Comparison of ENCODE assay signal across 1 cellular context in the genomic region with DNA sequence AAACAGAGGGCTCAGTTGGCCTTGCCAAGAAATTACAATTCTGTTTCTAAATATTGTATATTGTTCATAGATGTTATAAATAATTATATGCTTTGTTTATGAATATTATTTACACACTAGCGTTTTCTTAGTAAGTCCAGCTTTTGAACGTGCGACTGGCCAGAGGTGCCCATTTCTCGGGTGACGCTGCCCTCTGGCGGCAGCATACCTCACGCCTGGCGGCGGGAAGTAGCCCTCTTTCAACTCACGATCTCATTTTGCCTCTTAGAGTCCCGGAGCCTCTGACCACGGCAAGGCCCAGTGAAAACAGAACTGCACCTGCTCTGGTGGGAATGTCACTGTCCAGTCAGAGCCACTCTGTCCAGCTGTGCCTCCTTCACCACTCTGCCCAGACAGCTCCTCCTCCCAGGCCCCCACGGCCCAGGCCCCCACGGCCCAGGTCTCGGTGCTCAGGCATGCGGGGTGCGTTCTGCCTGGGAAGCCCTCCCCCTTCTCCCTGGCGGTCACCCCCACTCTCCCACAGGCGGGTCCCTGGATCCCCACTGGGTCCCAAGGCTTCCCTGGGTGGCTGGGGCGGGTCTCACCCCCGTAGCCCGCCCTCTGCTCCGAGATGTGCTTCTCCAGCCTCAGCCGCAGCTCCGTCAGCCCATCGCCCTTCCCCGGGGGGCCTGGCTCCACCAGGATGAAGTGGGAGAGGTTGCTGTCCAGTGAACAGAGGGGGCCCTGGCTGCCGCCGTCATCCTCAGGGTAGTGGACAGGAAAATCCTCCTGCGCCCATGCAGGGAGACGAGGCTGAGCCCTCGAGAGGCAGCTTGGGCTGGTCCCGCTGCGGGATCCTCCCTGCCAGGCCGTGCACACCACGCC.
A peak's percentile ranks its signal among the peaks of the same experiment; 100 is the strongest.
TF ChIP-seq lines count a peak whose summit lies in the region.

No MANE protein-coding gene starts in this region.

TF ChIP-seq in K562, 482 proteins besides CTCF, POLR2A, EP300 and RAD21 (continues in another document):
- TF ChIP-seq ETV5 (CRISPR knock-in tag; IDR thresholded peaks at IDR 0.05; ENCODE audit: low read depth) (no peak), ARID1B (IDR thresholded peaks at IDR 0.05) (no peak), RB1 (IDR thresholded peaks at IDR 0.05; ENCODE audit: low read depth) (peak; percentile 74; the same call in 1 of the 2 replicates), PHB (CRISPR knock-in tag; IDR thresholded peaks at IDR 0.05) (no peak), PCBP2 (IDR thresholded peaks at IDR 0.05; ENCODE audit: low read depth, low read length, poor library complexity, severe bottlenecking) (no peak), ZNF324 (CRISPR knock-in tag; IDR thresholded peaks at IDR 0.05) (no peak), MAZ (CRISPR knock-in tag; conservative IDR thresholded peaks at IDR 0.05 in 1 of 2, IDR thresholded peaks at IDR 0.05 in 1 of 2) (peak in 1 of 2 experiments; percentile 21; a peak in 1 of 4 replicates), CREM (IDR thresholded peaks at IDR 0.05; ENCODE audit: low read depth) (no peak), MXD1 (CRISPR knock-in tag; IDR thresholded peaks at IDR 0.05; ENCODE audit: borderline replicate concordance, poor library complexity, severe bottlenecking) (no peak), TFAP4 (CRISPR knock-in tag; IDR thresholded peaks at IDR 0.05; ENCODE audit: borderline replicate concordance) (0 out of 2 replicates have a peak, but pooled peaks have one; percentile 17), BCLAF1 (IDR thresholded peaks at IDR 0.05; ENCODE audit: borderline replicate concordance in 1 of 2, control insufficient read depth in 1 of 2, low read depth in 2 of 2, low read length in 1 of 2) (no peak), SMAD4 (CRISPR knock-in tag; conservative IDR thresholded peaks at IDR 0.05) (no peak), ZKSCAN3 (CRISPR knock-in tag; IDR thresholded peaks at IDR 0.05) (no peak), EGR1 (conservative IDR thresholded peaks at IDR 0.05) (no peak), DDX20 (tag; IDR thresholded peaks at IDR 0.05; ENCODE audit: low read depth) (no peak), BHLHE40 (IDR thresholded peaks at IDR 0.05; ENCODE audit: low read length) (peak; percentile 71), SREBF1 (IDR thresholded peaks at IDR 0.05; ENCODE audit: borderline replicate concordance, low read depth, low read length) (no peak), CCAR2 (IDR thresholded peaks at IDR 0.05; ENCODE audit: low read depth, low read length) (no peak), NR2C2 (CRISPR knock-in tag; IDR thresholded peaks at IDR 0.05) (no peak), NR2C2 (tag; IDR thresholded peaks at IDR 0.05) (no peak), STAG1 (CRISPR knock-in tag; IDR thresholded peaks at IDR 0.05; ENCODE audit: borderline replicate concordance) (peak; percentile 72; the same call in 1 of the 2 replicates), ZNF57 (CRISPR knock-in tag; IDR thresholded peaks at IDR 0.05) (no peak), ZC3H8 (IDR thresholded peaks at IDR 0.05) (no peak), SMC3 (conservative IDR thresholded peaks at IDR 0.05; ENCODE audit: insufficient read depth, low read depth, low read length) (peak; percentile 90), ZBTB43 (CRISPR knock-in tag; IDR thresholded peaks at IDR 0.05) (no peak), ARID2 (IDR thresholded peaks at IDR 0.05) (peak; percentile 93), TFE3 (CRISPR knock-in tag; IDR thresholded peaks at IDR 0.05) (no peak), CREB1 (IDR thresholded peaks at IDR 0.05) (no peak), CREB1 (CRISPR knock-in tag; IDR thresholded peaks at IDR 0.05) (no peak), NFE2L1 (tag; IDR thresholded peaks at IDR 0.05; ENCODE audit: borderline replicate concordance, low read depth) (no peak), C11orf30 (IDR thresholded peaks at IDR 0.05; ENCODE audit: low read depth) (no peak), YY1 (IDR thresholded peaks at IDR 0.05; ENCODE audit: borderline replicate concordance in 1 of 3, control insufficient read depth in 1 of 3, extremely low read depth in 1 of 3, insufficient read depth in 3 of 3, insufficient read length in 1 of 3, insufficient replicate concordance in 2 of 3, low read depth in 1 of 3, low read length in 2 of 3) (no peak), DPF2 (IDR thresholded peaks at IDR 0.05) (no peak), ZNF354B (CRISPR knock-in tag; IDR thresholded peaks at IDR 0.05) (no peak), PURB (CRISPR knock-in tag; IDR thresholded peaks at IDR 0.05; ENCODE audit: low read depth) (no peak), POLR3G (IDR thresholded peaks at IDR 0.05; ENCODE audit: extremely low read depth, insufficient read length, insufficient replicate concordance) (no peak), MXI1 (IDR thresholded peaks at IDR 0.05; ENCODE audit: low read depth, low read length) (no peak), ZZZ3 (IDR thresholded peaks at IDR 0.05) (no peak), RBM34 (IDR thresholded peaks at IDR 0.05; ENCODE audit: borderline replicate concordance, insufficient read depth, low read length) (no peak), MTA1 (IDR thresholded peaks at IDR 0.05; ENCODE audit: borderline replicate concordance) (no peak), SRSF7 (optimal IDR thresholded peaks at IDR 0.05; ENCODE audit: low read depth, low read length) (no peak), NEUROD1 (IDR thresholded peaks at IDR 0.05; ENCODE audit: borderline replicate concordance, low read depth, low read length, partially characterized antibody) (no peak), KDM2B (CRISPR knock-in tag; IDR thresholded peaks at IDR 0.05) (0 out of 2 replicates have a peak, but pooled peaks have one; percentile 18), HMG20A (CRISPR knock-in tag; conservative IDR thresholded peaks at IDR 0.05) (no peak), HDGF (IDR thresholded peaks at IDR 0.05) (no peak), MCM3 (IDR thresholded peaks at IDR 0.05) (no peak), CBFA2T3 (IDR thresholded peaks at IDR 0.05) (no peak), IFI16 (CRISPR knock-in tag; IDR thresholded peaks at IDR 0.05) (no peak), BRD9 (IDR thresholded peaks at IDR 0.05; ENCODE audit: low read depth, partially characterized antibody) (peak; percentile 33), FOXM1 (IDR thresholded peaks at IDR 0.05; ENCODE audit: low read depth) (no peak), FOXM1 (CRISPR knock-in tag; IDR thresholded peaks at IDR 0.05; ENCODE audit: low read depth) (no peak), ZNF197 (CRISPR knock-in tag; IDR thresholded peaks at IDR 0.05; ENCODE audit: low read depth) (no peak), ZNF507 (tag; conservative IDR thresholded peaks at IDR 0.05) (no peak), U2AF1 (optimal IDR thresholded peaks at IDR 0.05; ENCODE audit: low read depth, low read length) (no peak)
- TF ChIP-seq, protein P1, sequence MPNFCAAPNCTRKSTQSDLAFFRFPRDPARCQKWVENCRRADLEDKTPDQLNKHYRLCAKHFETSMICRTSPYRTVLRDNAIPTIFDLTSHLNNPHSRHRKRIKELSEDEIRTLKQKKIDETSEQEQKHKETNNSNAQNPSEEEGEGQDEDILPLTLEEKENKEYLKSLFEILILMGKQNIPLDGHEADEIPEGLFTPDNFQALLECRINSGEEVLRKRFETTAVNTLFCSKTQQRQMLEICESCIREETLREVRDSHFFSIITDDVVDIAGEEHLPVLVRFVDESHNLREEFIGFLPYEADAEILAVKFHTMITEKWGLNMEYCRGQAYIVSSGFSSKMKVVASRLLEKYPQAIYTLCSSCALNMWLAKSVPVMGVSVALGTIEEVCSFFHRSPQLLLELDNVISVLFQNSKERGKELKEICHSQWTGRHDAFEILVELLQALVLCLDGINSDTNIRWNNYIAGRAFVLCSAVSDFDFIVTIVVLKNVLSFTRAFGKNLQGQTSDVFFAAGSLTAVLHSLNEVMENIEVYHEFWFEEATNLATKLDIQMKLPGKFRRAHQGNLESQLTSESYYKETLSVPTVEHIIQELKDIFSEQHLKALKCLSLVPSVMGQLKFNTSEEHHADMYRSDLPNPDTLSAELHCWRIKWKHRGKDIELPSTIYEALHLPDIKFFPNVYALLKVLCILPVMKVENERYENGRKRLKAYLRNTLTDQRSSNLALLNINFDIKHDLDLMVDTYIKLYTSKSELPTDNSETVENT (CRISPR knock-in tag; IDR thresholded peaks at IDR 0.05): no peak
- TF ChIP-seq, protein P2, sequence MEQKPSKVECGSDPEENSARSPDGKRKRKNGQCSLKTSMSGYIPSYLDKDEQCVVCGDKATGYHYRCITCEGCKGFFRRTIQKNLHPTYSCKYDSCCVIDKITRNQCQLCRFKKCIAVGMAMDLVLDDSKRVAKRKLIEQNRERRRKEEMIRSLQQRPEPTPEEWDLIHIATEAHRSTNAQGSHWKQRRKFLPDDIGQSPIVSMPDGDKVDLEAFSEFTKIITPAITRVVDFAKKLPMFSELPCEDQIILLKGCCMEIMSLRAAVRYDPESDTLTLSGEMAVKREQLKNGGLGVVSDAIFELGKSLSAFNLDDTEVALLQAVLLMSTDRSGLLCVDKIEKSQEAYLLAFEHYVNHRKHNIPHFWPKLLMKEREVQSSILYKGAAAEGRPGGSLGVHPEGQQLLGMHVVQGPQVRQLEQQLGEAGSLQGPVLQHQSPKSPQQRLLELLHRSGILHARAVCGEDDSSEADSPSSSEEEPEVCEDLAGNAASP (IDR thresholded peaks at IDR 0.05): no peak
- TF ChIP-seq, protein P3, sequence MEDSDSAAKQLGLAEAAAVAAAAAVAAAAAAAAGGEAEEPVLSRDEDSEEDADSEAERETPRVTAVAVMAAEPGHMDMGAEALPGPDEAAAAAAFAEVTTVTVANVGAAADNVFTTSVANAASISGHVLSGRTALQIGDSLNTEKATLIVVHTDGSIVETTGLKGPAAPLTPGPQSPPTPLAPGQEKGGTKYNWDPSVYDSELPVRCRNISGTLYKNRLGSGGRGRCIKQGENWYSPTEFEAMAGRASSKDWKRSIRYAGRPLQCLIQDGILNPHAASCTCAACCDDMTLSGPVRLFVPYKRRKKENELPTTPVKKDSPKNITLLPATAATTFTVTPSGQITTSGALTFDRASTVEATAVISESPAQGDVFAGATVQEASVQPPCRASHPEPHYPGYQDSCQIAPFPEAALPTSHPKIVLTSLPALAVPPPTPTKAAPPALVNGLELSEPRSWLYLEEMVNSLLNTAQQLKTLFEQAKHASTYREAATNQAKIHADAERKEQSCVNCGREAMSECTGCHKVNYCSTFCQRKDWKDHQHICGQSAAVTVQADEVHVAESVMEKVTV (CRISPR knock-in tag; IDR thresholded peaks at IDR 0.05): peak; percentile 70
